8 cellular contexts compared by ENCODE assay signal in the genomic region with DNA sequence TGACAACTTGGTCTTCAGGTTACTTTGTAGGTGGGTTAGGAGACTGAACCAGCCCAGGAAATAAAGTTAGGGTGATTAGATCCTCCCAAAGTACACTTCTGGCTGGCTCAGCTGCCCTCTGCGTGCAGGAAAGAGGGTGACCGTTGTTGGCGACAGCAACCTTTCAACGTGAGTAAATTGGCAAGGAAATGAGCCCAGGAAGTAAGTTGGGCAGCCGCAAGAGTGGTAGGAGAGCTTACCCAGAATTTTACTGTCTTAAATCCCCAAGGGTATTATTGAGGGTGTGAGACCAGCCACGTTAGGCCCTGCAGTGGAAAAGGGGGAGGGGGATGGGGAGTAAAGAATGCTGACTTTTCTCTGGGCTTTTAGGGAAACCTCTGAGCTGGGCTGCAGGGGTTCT. TPM values are rescaled to one million over a fixed set of nuclear protein-coding genes. Genes with fewer than 3 reads are reported as not detected.
DNase-seq lines count a peak whose midpoint lies in the region; ATAC-seq and TF ChIP-seq lines count a peak whose summit lies in the region.

No MANE protein-coding gene starts in this region.

- ATAC-seq in heart right ventricle (no peak), Right ventricle myocardium inferior (no peak), lung (ENCODE audit: insufficient read depth, low FRiP score) (no peak), HG03097 (IDR thresholded peaks at IDR 0.05; ENCODE audit: low FRiP score, unreplicated experiment) (no peak)
- ATAC-seq in stimulated activated naive CD8-positive, alpha-beta T cell treated with anti-CD3 and anti-CD28 coated beads, Interleukin-15, Interleukin-2, amounts not matched to agents 100 U/mL and 50 U/mL, for 24 hours, result peak; percentile 10

- no peaks in the 10 kb centered on the region for H3K9me3 Mint-ChIP-seq in activated T-cell treated with anti-CD3 and anti-CD28 coated beads, Interleukin-2, amount 50 U/mL, for 24 hours

- H3K9me3 ChIP-seq in heart right ventricle, result no peaks in the 10 kb centered on the region
- no peaks in the 10 kb centered on the region for H3K9me3 ChIP-seq in lung (ENCODE audit: control insufficient read depth in 2 of 2, insufficient read depth in 1 of 2, low read length in 1 of 2)

- no peaks in the 10 kb centered on the region for H3K36me3 ChIP-seq in heart right ventricle
- H3K36me3 ChIP-seq in lung (ENCODE audit: control insufficient read depth in 2 of 2, insufficient read depth in 2 of 2, low read length in 2 of 2), result no peaks in the 10 kb centered on the region

- H3K4me3 Mint-ChIP-seq in activated T-cell treated with anti-CD3 and anti-CD28 coated beads, Interleukin-2, amount 50 U/mL, for 24 hours, result peak overlapping the region; percentile 84

- H3K4me1 Mint-ChIP-seq in activated T-cell treated with anti-CD3 and anti-CD28 coated beads, Interleukin-2, amount 50 U/mL, for 24 hours (ENCODE audit: low read depth), result peaks cover 53% of the 10 kb centered on the region

- H3K27me3 Mint-ChIP-seq in activated T-cell treated with anti-CD3 and anti-CD28 coated beads, Interleukin-2, amount 50 U/mL, for 24 hours, result no peaks in the 10 kb centered on the region

- peak overlapping the region; percentile 73 for H3K27ac Mint-ChIP-seq in activated T-cell treated with anti-CD3 and anti-CD28 coated beads, Interleukin-2, amount 50 U/mL, for 24 hours

- whole genome bisulfite sequencing in heart right ventricle, 2 donors, result 9 to 22% methylated on average over 6 of the region's 6 CpGs
- WGBS in lung, 2 donors, result 6 to 20% methylated on average over 6 of the region's 6 CpGs

- H3K4me1 ChIP-seq in heart right ventricle, result peaks cover 6 to 66% (median 36%) of the 10 kb centered on the region in 9 donors
- peaks cover 0 to 5% of the 10 kb centered on the region in 2 donors for H3K4me1 ChIP-seq in lung (ENCODE audit: control insufficient read depth in 2 of 2, insufficient read depth in 2 of 2, low read length in 2 of 2)

- TF ChIP-seq CTCF in heart right ventricle (IDR thresholded peaks at IDR 0.05) (no peak), lung (IDR thresholded peaks at IDR 0.05; ENCODE audit: control extremely low read depth, extremely low read depth) (no peak)

- peaks cover 0 to 4% (median 0%) of the 10 kb centered on the region in 7 donors for H3K27me3 ChIP-seq in heart right ventricle
- H3K27me3 ChIP-seq in lung (ENCODE audit: control insufficient read depth, insufficient read depth), result no peaks in the 10 kb centered on the region

- H3K4me3 ChIP-seq in heart right ventricle (peak overlapping the region; percentile 57 to 94 (median 82)), lung (no peak overlapping the region)

- DNase-seq in heart right ventricle (no peak), Right ventricle myocardium inferior (ENCODE audit: missing footprints) (no peak), lung (ENCODE audit: low spot score) (peak; percentile 54), NCI-H2029 treated with DMSO at 0.1 percent for 48 hours (lab: John Stamatoyannopoulos, UW) (no peak), superior temporal gyrus (ENCODE audit: extremely low spot score) (no peak)
- DNase-seq in activated T-cell treated with anti-CD3 and anti-CD28 coated beads, Interleukin-2, amount 50 U/mL, for 24 hours, result peak; percentile 51
- peak; percentile 39 for DNase-seq in stimulated activated naive CD8-positive, alpha-beta T cell treated with anti-CD3 and anti-CD28 coated beads, Interleukin-15, Interleukin-2, amounts not matched to agents 100 U/mL and 50 U/mL, for 24 hours

- H3K36me3 Mint-ChIP-seq in activated T-cell treated with anti-CD3 and anti-CD28 coated beads, Interleukin-2, amount 50 U/mL, for 24 hours (ENCODE audit: low read depth), result peaks cover 11% of the 10 kb centered on the region

- intact Hi-C loops in heart right ventricle (cut with DNase I) (loop anchor here in 8 of 10 donors (5.0 to 10.0 kb wide), 7 partner anchors 70 to 243 kb away; partner anchors contain the start of gene MAN1A2 (in 2 of the 8)), Right ventricle myocardium inferior (cut with DNase I) (loop anchor here (2.0 to 5.0 kb wide), 2 partner anchors 65 to 145 kb away; no protein-coding TSS in a partner anchor)

- H3K27ac ChIP-seq in heart right ventricle (peak overlapping the region in 8 of 10 donors; percentile 47 to 90 (median 80)), lung (ENCODE audit: low read depth in 1 of 2, low read length in 1 of 2) (peak overlapping the region in 1 of 2 donors; percentile 52)

RNA-seq across cellular contexts. Expression of gene TENT5C, which starts 1.6 kb away (rescaled TPM):
- total RNA-seq in heart right ventricle, result 10 to 100 TPM in 6 of 10 donors, 1 to 10 TPM in 4; 3.1 to 23.1 (median 13.0) TPM
- polyA plus RNA-seq in heart right ventricle, result 1 to 10 TPM; 3.1 to 4.0 TPM
- 18.7 TPM for total RNA-seq in Right ventricle myocardium inferior
- 10 to 100 TPM; 30.1 to 39.0 TPM for total RNA-seq in lung
- polyA plus RNA-seq in lung, result 1 to 10 TPM; 2.7 to 5.0 TPM

Comparison
In these comparisons a context has a peak if more than half of its experiments do, and no peak if none do; other contexts are left out.
1. DNase-seq: peak in activated T-cell treated with anti-CD3 and anti-CD28 coated beads, Interleukin-2, amount 50 U/mL, for 24 hours (single experiment), lung (single experiment) and stimulated activated naive CD8-positive, alpha-beta T cell treated with anti-CD3 and anti-CD28 coated beads, Interleukin-15, Interleukin-2, amounts not matched to agents 100 U/mL and 50 U/mL, for 24 hours (single experiment); none in heart right ventricle (0 of 2), Right ventricle myocardium inferior (single experiment), NCI-H2029 treated with DMSO at 0.1 percent for 48 hours (single experiment) and superior temporal gyrus (single experiment).